In genomic region chr12:103501447-103501846, GRCh38 we compare ENCODE assay signal across 37 cellular contexts. TPM values are rescaled to one million over a fixed set of nuclear protein-coding genes. Genes with fewer than 3 reads are reported as not detected.
"Had no signal": no experiment of that assay in that cellular context is flagged by ENCODE, and none has a peak within 500 bp of the region (broad histone marks: within the 10 kb centered on the region; RNA-seq: fewer than 3 reads in every experiment).

No MANE protein-coding gene starts in this region.

- H2AFZ ChIP-seq: PC-9 had no signal

- H3K4me3 ChIP-seq: PC-9 had no signal

- H3K27me3 Mint-ChIP-seq: activated naive CD8-positive, alpha-beta T cell; brain had no signal

- H3K27ac ChIP-seq: PC-9, RWPE1, WERI-Rb-1 had no signal

- H3K4me2 ChIP-seq: PC-9 had no signal

- DNase-seq: activated CD4-positive, alpha-beta memory T cell treated with anti-CD3 and anti-CD28 coated beads, Interleukin-2, amount 10 ng/mL, durations not matched to agents 7 days and 5 days; activated CD4-positive, alpha-beta T cell treated with anti-CD3 and anti-CD28 coated beads for 1 hour; activated CD4-positive, alpha-beta T cell treated with anti-CD3 and anti-CD28 coated beads for 48 hours; activated CD4-positive, CD25-positive, alpha-beta regulatory T cell; activated CD8-positive, alpha-beta memory T cell treated with anti-CD3 and anti-CD28 coated beads for 24 hours; activated CD8-positive, alpha-beta memory T cell treated with anti-CD3 and anti-CD28 coated beads, Interleukin-2, amount 10 ng/mL, durations not matched to agents 7 days and 5 days; activated CD8-positive, alpha-beta memory T cell treated with anti-CD3 and anti-CD28 coated beads, Interleukin-2, amount 50 U/mL, for 48 hours; activated effector memory CD4-positive, alpha-beta T cell treated with Interleukin-2 at 50 U/mL for 16 hours; activated naive CD4-positive, alpha-beta T cell treated with anti-CD3 and anti-CD28 coated beads, Interleukin-2, amount 10 ng/mL, durations not matched to agents 7 days and 5 days; activated naive CD8-positive, alpha-beta T cell treated with anti-CD3 and anti-CD28 coated beads, Interleukin-2, amount 50 U/mL, for 24 hours; activated T-cell treated with anti-CD3 and anti-CD28 coated beads, Interleukin-2, amount 50 U/mL, for 48 hours; anterior cingulate cortex; cerebellar nuclear complex; Karpas-422; NCI-H1105; NCI-H1436; NCI-H1694; NCI-H2107; NCI-H2171 treated with DMSO at 0.1 percent for 48 hours; NCI-H2227 treated with DMSO at 0.1 percent for 48 hours; NCI-H446; NCI-H510A treated with DMSO at 0.1 percent for 48 hours; NCI-H526 treated with DMSO at 0.1 percent for 48 hours; NK-92 treated with Interleukin-12 subunit alpha and Interleukin-12 subunit beta, amount 100 ng/mL, for 24 hours; PC-9; SIG-M5; SW 1271; T-helper 1 cell; T1000; WERI-Rb-1 had no signal

- H3K9me3 Mint-ChIP-seq: activated naive CD4-positive, alpha-beta T cell treated with anti-CD3 and anti-CD28 coated beads, Interleukin-2, amount 10 ng/mL, durations not matched to agents 7 days and 5 days had no signal

- H3K36me3 ChIP-seq: WERI-Rb-1 had no signal

- H3K27ac Mint-ChIP-seq: activated CD4-positive, alpha-beta memory T cell treated with anti-CD3 and anti-CD28 coated beads, Interleukin-2, amount 10 ng/mL, durations not matched to agents 7 days and 5 days; activated CD8-positive, alpha-beta memory T cell treated with anti-CD3 and anti-CD28 coated beads, Interleukin-2, amount 10 ng/mL, durations not matched to agents 7 days and 5 days; activated naive CD4-positive, alpha-beta T cell treated with anti-CD3 and anti-CD28 coated beads, Interleukin-2, amount 10 ng/mL, durations not matched to agents 7 days and 5 days; activated naive CD8-positive, alpha-beta T cell; activated naive CD8-positive, alpha-beta T cell treated with anti-CD3 and anti-CD28 coated beads, Interleukin-2, amount 50 U/mL, for 24 hours; brain had no signal

- H3K4me3 Mint-ChIP-seq: activated CD4-positive, alpha-beta memory T cell treated with anti-CD3 and anti-CD28 coated beads, Interleukin-2, amount 10 ng/mL, durations not matched to agents 7 days and 5 days; activated CD8-positive, alpha-beta memory T cell treated with anti-CD3 and anti-CD28 coated beads, Interleukin-2, amount 10 ng/mL, durations not matched to agents 7 days and 5 days; activated naive CD4-positive, alpha-beta T cell treated with anti-CD3 and anti-CD28 coated beads, Interleukin-2, amount 10 ng/mL, durations not matched to agents 7 days and 5 days; activated naive CD8-positive, alpha-beta T cell; activated naive CD8-positive, alpha-beta T cell treated with anti-CD3 and anti-CD28 coated beads, Interleukin-2, amount 50 U/mL, for 24 hours; brain had no signal

- H3K36me3 Mint-ChIP-seq: activated CD8-positive, alpha-beta memory T cell treated with anti-CD3 and anti-CD28 coated beads, Interleukin-2, amount 10 ng/mL, durations not matched to agents 7 days and 5 days; activated naive CD4-positive, alpha-beta T cell treated with anti-CD3 and anti-CD28 coated beads, Interleukin-2, amount 10 ng/mL, durations not matched to agents 7 days and 5 days; brain had no signal

- ATAC-seq: activated CD8-positive, alpha-beta memory T cell treated with anti-CD3 and anti-CD28 coated beads, Interleukin-2, amount 10 ng/mL, durations not matched to agents 7 days and 5 days; activated naive CD8-positive, alpha-beta T cell treated with anti-CD3 and anti-CD28 coated beads, Interleukin-2, amount 50 U/mL, for 24 hours; Right ventricle myocardium inferior had no signal

- FAIRE-seq: RCC 7860 had no signal

RNA-seq across cellular contexts. Expression of gene C12orf42, which starts 5.7 kb away (rescaled TPM):
- total RNA-seq: bronchial epithelial cell, MCF 10A, PC-9, Right ventricle myocardium inferior had no signal
